Comparison of ENCODE assay signal across 1 cellular context in the genomic region with DNA sequence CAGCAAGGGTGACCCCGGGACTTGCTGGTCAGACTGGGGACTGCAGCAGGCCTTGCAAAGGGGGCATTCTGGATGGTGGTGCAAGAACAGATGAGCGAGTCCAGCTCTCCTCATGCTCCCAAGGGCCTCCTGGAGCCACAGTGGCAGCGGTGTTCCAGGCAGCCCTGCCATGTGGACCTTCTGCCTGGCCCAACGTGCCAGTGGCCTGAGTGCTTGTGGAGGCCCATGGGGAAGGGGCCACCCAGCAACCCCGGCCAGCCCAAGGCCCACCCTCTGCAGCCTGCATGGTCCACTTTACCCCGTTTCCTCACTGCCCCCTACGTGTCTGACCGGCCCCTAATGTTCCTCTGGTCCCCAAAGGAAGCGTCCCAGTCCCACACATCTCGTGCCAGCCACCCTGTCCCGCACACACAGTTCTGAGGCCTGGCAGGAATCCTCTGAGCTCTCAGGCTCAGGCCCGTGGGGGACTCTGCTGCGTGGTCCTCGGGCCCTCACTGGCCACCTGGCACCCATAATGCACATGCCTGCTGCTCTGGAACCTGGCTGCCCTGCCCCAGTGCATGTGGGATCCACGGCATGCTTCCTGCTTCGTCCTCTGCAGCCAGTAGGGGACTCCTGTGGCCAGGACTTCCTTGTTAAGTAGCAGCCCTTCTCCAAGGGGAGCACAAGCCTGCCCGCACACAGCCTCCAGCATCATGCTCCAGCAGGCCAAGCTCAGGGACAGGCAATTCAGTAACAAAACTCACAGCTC.
TF ChIP-seq lines count a peak whose summit lies in the region.

No MANE protein-coding gene starts in this region.

TF ChIP-seq in A549, 52 proteins besides CTCF, POLR2A, EP300 and RAD21 (continued from another document):
- TF ChIP-seq BCL3 (IDR thresholded peaks at IDR 0.05) (no peak), JUNB (IDR thresholded peaks at IDR 0.05) (no peak), FOXS1 (CRISPR knock-in tag; IDR thresholded peaks at IDR 0.05) (no peak), KDM5A (IDR thresholded peaks at IDR 0.05) (no peak), ZNF302 (CRISPR knock-in tag; IDR thresholded peaks at IDR 0.05) (no peak), HEYL (CRISPR knock-in tag; IDR thresholded peaks at IDR 0.05) (no peak), TFCP2L1 (CRISPR knock-in tag; IDR thresholded peaks at IDR 0.05) (no peak)
- TF ChIP-seq, protein P1, sequence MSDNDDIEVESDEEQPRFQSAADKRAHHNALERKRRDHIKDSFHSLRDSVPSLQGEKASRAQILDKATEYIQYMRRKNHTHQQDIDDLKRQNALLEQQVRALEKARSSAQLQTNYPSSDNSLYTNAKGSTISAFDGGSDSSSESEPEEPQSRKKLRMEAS (IDR thresholded peaks at IDR 0.05), result no peak
TF ChIP-seq in A549: peak in this region for 0.
